ENCODE assay signal across 8 cellular contexts in the genomic region with DNA sequence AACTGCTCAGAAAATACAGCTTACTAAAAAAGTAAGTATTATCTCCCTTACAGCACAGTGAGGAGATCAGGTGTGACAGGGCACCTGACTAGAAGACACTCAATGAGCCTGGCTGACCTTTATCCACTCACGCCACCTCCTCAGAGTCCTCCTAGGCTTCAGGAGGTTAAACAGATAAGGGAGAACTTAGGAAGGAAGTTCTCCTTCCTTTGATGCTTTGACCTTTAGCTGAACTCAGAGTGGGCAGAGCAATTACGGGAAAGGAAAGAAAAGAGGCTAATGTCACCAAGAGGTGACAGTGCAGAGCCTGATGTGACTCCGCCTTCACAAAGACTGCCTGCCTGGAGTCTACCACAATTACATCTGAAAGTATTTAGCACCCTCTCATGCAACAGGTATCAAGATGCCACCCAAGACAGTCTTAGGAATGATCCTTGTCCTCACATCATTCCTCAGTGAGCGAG. TPM values are rescaled to one million over a fixed set of nuclear protein-coding genes. Genes with fewer than 3 reads are reported as not detected.
DNase-seq lines count a peak whose midpoint lies in the region; ATAC-seq lines count a peak whose summit lies in the region.

No MANE protein-coding gene starts in this region.

- DNase-seq in MV-4-11 (lab: John Stamatoyannopoulos, UW) = peak; percentile 84
- DNase-seq in right cardiac atrium = no peak
- no peak for DNase-seq in putamen (ENCODE audit: low spot score)
- DNase-seq in NCI-H2081 (lab: John Stamatoyannopoulos, UW) = no peak
- no peak for DNase-seq in superior temporal gyrus (ENCODE audit: extremely low spot score)

- WGBS in right cardiac atrium = 51% methylated on average over 4 of the region's 4 CpGs

- H3K27ac ChIP-seq in right cardiac atrium (ENCODE audit: low read length) = no peak overlapping the region

- H3K4me1 ChIP-seq in right cardiac atrium (ENCODE audit: control insufficient read depth, insufficient read depth, low read length) = peaks cover 21% of the 10 kb centered on the region

- no peaks in the 10 kb centered on the region for H3K9me3 ChIP-seq in right cardiac atrium (ENCODE audit: control insufficient read depth, low read length)

- intact Hi-C loops in right cardiac atrium (cut with DNase I) = no loop called here

- ATAC-seq in GM21529 (IDR thresholded peaks at IDR 0.05; ENCODE audit: unreplicated experiment) (peak; percentile 42), right cardiac atrium (peak; percentile 85 to 93), HG03045 (IDR thresholded peaks at IDR 0.05; ENCODE audit: unreplicated experiment) (no peak)

- no peaks in the 10 kb centered on the region for H3K27me3 ChIP-seq in right cardiac atrium (ENCODE audit: control insufficient read depth, insufficient read depth)

- peak overlapping the region; percentile 37; the same call in 1 of the 2 replicates for H3K4me3 ChIP-seq in GM08714 (ENCODE audit: low read length)
- H3K4me3 ChIP-seq in right cardiac atrium (ENCODE audit: low read length) = no peak overlapping the region

RNA-seq across cellular contexts. Expression of gene MAN1A1, which starts 36.7 kb away (rescaled TPM):
- total RNA-seq in right cardiac atrium = 10 to 100 TPM; 14.1 to 29.7 (median 22.7) TPM
- polyA plus RNA-seq in right cardiac atrium = 11.6 TPM
